Comparison of ENCODE assay signal across 11 cellular contexts in the genomic region with DNA sequence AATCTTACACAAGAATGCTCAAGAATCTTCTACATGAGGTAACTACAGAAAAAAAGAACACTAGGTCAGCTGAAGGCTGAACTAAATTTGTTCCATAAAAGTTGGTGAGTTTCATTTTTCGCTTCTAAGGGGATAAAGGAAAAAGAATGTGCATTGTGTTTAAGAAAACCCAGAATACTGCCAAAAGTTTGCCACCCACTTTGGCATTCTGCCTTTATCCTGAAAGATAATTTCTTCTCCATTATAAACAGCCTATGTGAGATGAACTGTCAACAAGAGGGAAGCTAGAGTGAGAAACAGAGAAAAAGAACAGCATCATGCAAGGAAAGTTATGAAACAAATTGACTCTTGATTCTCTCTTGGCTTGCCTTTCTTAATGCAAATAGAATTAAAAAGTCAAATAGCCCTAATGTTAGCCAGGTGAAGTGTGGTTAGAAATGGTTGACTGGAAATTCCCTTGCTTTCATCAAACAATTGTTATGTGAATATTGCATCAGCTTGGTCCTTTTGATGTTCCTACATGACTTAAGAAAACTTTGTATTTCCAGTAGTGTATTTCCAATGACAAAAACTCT. TPM values are rescaled to one million over a fixed set of nuclear protein-coding genes. Genes with fewer than 3 reads are reported as not detected.
DNase-seq lines count a peak whose midpoint lies in the region; ATAC-seq and TF ChIP-seq lines count a peak whose summit lies in the region.
"Had no signal": no experiment of that assay in that cellular context is flagged by ENCODE, and none has a peak within 500 bp of the region (broad histone marks: within the 10 kb centered on the region; RNA-seq: fewer than 3 reads in every experiment).

No MANE protein-coding gene starts in this region.

- H3K4me3 ChIP-seq in MG63: no peak overlapping the region
- H3K4me3 ChIP-seq in cardiac fibroblast (replicated peaks in 1 of 2; ENCODE audit: low read depth in 2 of 2, low read length in 2 of 2): no peak overlapping the region

- no peaks in the 10 kb centered on the region for H3K27me3 ChIP-seq in MG63

- no peaks in the 10 kb centered on the region for H3K36me3 ChIP-seq in MG63

- no peak for TF ChIP-seq CTCF in cardiac fibroblast (IDR thresholded peaks at IDR 0.05; ENCODE audit: low read depth, low read length)

- no peaks in the 10 kb centered on the region for H3K9me3 ChIP-seq in MG63

- DNase-seq in MG63 (peak; percentile 19), cardiac fibroblast (ENCODE audit: low read depth in 2 of 2) (peak; percentile 83 to 93), myocyte (ENCODE audit: low read depth) (peak; percentile 54), foreskin melanocyte (no peak), AG08395 (ENCODE audit: low spot score) (no peak)
- no peak for DNase-seq in activated CD4-positive, alpha-beta T cell treated with anti-CD3 and anti-CD28 coated beads for 1 hour
- DNase-seq: cortex of kidney, DND-41, nucleus accumbens had no signal

- ATAC-seq in GM18868 (IDR thresholded peaks at IDR 0.05; ENCODE audit: unreplicated experiment) (peak; percentile 50), HG02642 (IDR thresholded peaks at IDR 0.05; ENCODE audit: poor library complexity, unreplicated experiment) (no peak)

RNA-seq across cellular contexts. Expression of a gene that starts 25.8 kb away (rescaled TPM):
- total RNA-seq in MG63 (2014; rRNA removed; shearing (Covaris generic); ENCODE audit: low replicate concordance): 30.1 and 80.7 TPM in 2 replicates
- 12.5 and 14.4 TPM in 2 replicates for total RNA-seq in myocyte
- polyA plus RNA-seq in myocyte (2012): 2.7 TPM

RNA-seq across cellular contexts. Expression of a gene that starts 31.4 kb away (rescaled TPM):
- 1.2 and 2.0 TPM in 2 replicates for total RNA-seq in MG63 (2014; rRNA removed; shearing (Covaris generic); ENCODE audit: low replicate concordance)
- total RNA-seq in myocyte: 6.9 and 7.1 TPM in 2 replicates
- polyA plus RNA-seq in myocyte (2012): 2.0 TPM

Comparison
In these comparisons a context has a peak if more than half of its experiments do, and no peak if none do; other contexts are left out.
1. DNase-seq: peak in MG63 (single experiment), cardiac fibroblast (2 of 2) and myocyte (single experiment); none in foreskin melanocyte (single experiment), AG08395 (single experiment) and activated CD4-positive, alpha-beta T cell treated with anti-CD3 and anti-CD28 coated beads for 1 hour (single experiment).